12 cellular contexts compared by ENCODE assay signal in genomic region chr1:108814343-108815125, GRCh38. TPM values are rescaled to one million over a fixed set of nuclear protein-coding genes. Genes with fewer than 3 reads are reported as not detected.
DNase-seq lines count a peak whose midpoint lies in the region; ATAC-seq, FAIRE-seq and TF ChIP-seq lines count a peak whose summit lies in the region.
"Had no signal": no experiment of that assay in that cellular context is flagged by ENCODE, and none has a peak within 500 bp of the region (broad histone marks: within the 10 kb centered on the region; RNA-seq: fewer than 3 reads in every experiment).

No MANE protein-coding gene starts in this region.

- intact Hi-C loops in CD4-positive, alpha-beta T cell (cut with DNase I, micrococcal nuclease) = no loop called here
- intact Hi-C loops in kidney (cut with DNase I) = no loop called here

- peaks cover 46% of the 10 kb centered on the region for H3K4me1 Mint-ChIP-seq in osteocyte (ENCODE audit: unreplicated experiment)
- H3K4me1 Mint-ChIP-seq in CD4-positive, alpha-beta T cell (ENCODE audit: low read depth) = no peaks in the 10 kb centered on the region

- no peak for ATAC-seq in CD4-positive, alpha-beta T cell (ENCODE audit: poor library complexity)

- no peaks in the 10 kb centered on the region for H3K9me3 Mint-ChIP-seq in osteocyte (ENCODE audit: unreplicated experiment)
- H3K9me3 Mint-ChIP-seq in CD4-positive, alpha-beta T cell = no peaks in the 10 kb centered on the region

- DNase-seq in AG08395 (ENCODE audit: low spot score) = peak; percentile 28
- peak; percentile 21 for DNase-seq in NCI-H82 treated with DMSO at 0.1 percent for 48 hours (lab: John Stamatoyannopoulos, UW; ENCODE audit: unreplicated experiment)
- peak; percentile 79 for DNase-seq in fibroblast of pulmonary artery (ENCODE audit: low read depth)
- no peak for DNase-seq in osteocyte (ENCODE audit: extremely low spot score, unreplicated experiment)
- no peak for DNase-seq in NCI-H774 (lab: John Stamatoyannopoulos, UW)
- DNase-seq in H7 = no peak
- DNase-seq in CD4-positive, alpha-beta T cell = no peak
- no peak for DNase-seq in kidney
- DNase-seq: NCI-H2171 had no signal

- H3K36me3 Mint-ChIP-seq in osteocyte (ENCODE audit: unreplicated experiment) = peaks cover 13% of the 10 kb centered on the region
- peaks cover 21% of the 10 kb centered on the region for H3K36me3 Mint-ChIP-seq in CD4-positive, alpha-beta T cell (ENCODE audit: low read depth)

- no peak for FAIRE-seq in kidney (lab: Jason Lieb, UNC)
- FAIRE-seq: keratinocyte had no signal

- H3K4me3 Mint-ChIP-seq in osteocyte (ENCODE audit: unreplicated experiment) = no peak overlapping the region
- H3K4me3 Mint-ChIP-seq in CD4-positive, alpha-beta T cell = no peak overlapping the region

- CTCF ChIA-PET in CD4-positive, alpha-beta T cell (lab: Charles Lee) = no interaction called here

- peak overlapping the region; percentile 100 for H3K27ac Mint-ChIP-seq in osteocyte (ENCODE audit: unreplicated experiment)
- no peak overlapping the region for H3K27ac Mint-ChIP-seq in CD4-positive, alpha-beta T cell

- H3K9ac ChIP-seq in kidney (ENCODE audit: low read length in 2 of 2) = no peak overlapping the region
- H3K9ac ChIP-seq: BLaER1 treated with 17β-estradiol and CSF1 and Interleukin-3, amounts not matched to agents 10 nM and 100 nM had no signal

- POLR2A ChIA-PET in CD4-positive, alpha-beta T cell (lab: Charles Lee) = no interaction called here

- H3K27me3 Mint-ChIP-seq in osteocyte (ENCODE audit: unreplicated experiment) = no peaks in the 10 kb centered on the region
- no peaks in the 10 kb centered on the region for H3K27me3 Mint-ChIP-seq in CD4-positive, alpha-beta T cell

- no peak overlapping the region for H3K27ac ChIP-seq in CD4-positive, alpha-beta T cell (ENCODE audit: low read depth, low read length)
- H3K27ac ChIP-seq in kidney (ENCODE audit: low read depth in 2 of 2, low read length in 2 of 2) = no peak overlapping the region
- H3K27ac ChIP-seq: BLaER1 treated with 17β-estradiol and CSF1 and Interleukin-3, amounts not matched to agents 10 nM and 100 nM; HL-60 had no signal

- no peak overlapping the region for H3K4me3 ChIP-seq in fibroblast of pulmonary artery (replicated peaks; ENCODE audit: low read depth, low read length)
- H3K4me3 ChIP-seq in H7 (ENCODE audit: insufficient read depth, low read depth, low read length) = no peak overlapping the region
- H3K4me3 ChIP-seq in kidney (ENCODE audit: low read length in 2 of 2) = no peak overlapping the region
- H3K4me3 ChIP-seq: BLaER1 treated with 17β-estradiol and CSF1 and Interleukin-3, amounts not matched to agents 10 nM and 100 nM had no signal

- H3K27me3 ChIP-seq in H7 (ENCODE audit: control insufficient read depth, insufficient read depth, low read length) = no peaks in the 10 kb centered on the region
- no peaks in the 10 kb centered on the region for H3K27me3 ChIP-seq in CD4-positive, alpha-beta T cell (ENCODE audit: control insufficient read depth, insufficient read depth, low read length)
- H3K27me3 ChIP-seq: BLaER1 treated with 17β-estradiol and CSF1 and Interleukin-3, amounts not matched to agents 10 nM and 100 nM had no signal

- H3K9me3 ChIP-seq in CD4-positive, alpha-beta T cell (ENCODE audit: control insufficient read depth, low read length) = no peaks in the 10 kb centered on the region
- no peaks in the 10 kb centered on the region for H3K9me3 ChIP-seq in kidney (ENCODE audit: control insufficient read depth in 1 of 2, low read length in 2 of 2)
- H3K9me3 ChIP-seq: BLaER1 treated with 17β-estradiol and CSF1 and Interleukin-3, amounts not matched to agents 10 nM and 100 nM had no signal

- TF ChIP-seq CTCF in fibroblast of pulmonary artery (IDR thresholded peaks at IDR 0.05; ENCODE audit: low read length, missing control alignments) (no peak), osteocyte (IDR thresholded peaks at IDR 0.05) (no peak), kidney (IDR thresholded peaks at IDR 0.05; ENCODE audit: borderline replicate concordance, extremely low read depth, insufficient read depth) (no peak)
- no peak for TF ChIP-seq CTCF in CD4-positive, alpha-beta T cell (IDR thresholded peaks at IDR 0.05)

- peaks cover 0 to 5% of the 10 kb centered on the region in 2 donors for H3K4me1 ChIP-seq in kidney (ENCODE audit: control insufficient read depth in 1 of 2, insufficient read depth in 1 of 2, low read depth in 1 of 2, low read length in 2 of 2)

- H3K36me3 ChIP-seq in H7 (replicated peaks; ENCODE audit: control insufficient read depth, insufficient read depth, low read length) (no peaks in the 10 kb centered on the region), kidney (ENCODE audit: control insufficient read depth in 1 of 2, insufficient read depth in 2 of 2, low read length in 2 of 2) (peaks cover 0 to 7% of the 10 kb centered on the region in 2 donors)

RNA-seq across cellular contexts. Expression of gene AKNAD1, which starts 42.4 kb away (rescaled TPM):
- 0.70 and 1.1 TPM in 2 replicates for total RNA-seq in osteocyte
- total RNA-seq in H7 (2014; rRNA removed; shearing (Covaris generic)) = not detected in 2 replicates
- total RNA-seq in CD4-positive, alpha-beta T cell = not detected
- total RNA-seq in kidney = not detected
- not detected for polyA plus RNA-seq in kidney (ENCODE audit: insufficient read depth, low read depth, low replicate concordance)

Comparison
In these comparisons a context has a peak if more than half of its experiments do, and no peak if none do; other contexts are left out.
1. DNase-seq: peak in AG08395 (single experiment), NCI-H82 treated with DMSO at 0.1 percent for 48 hours (single experiment) and fibroblast of pulmonary artery (single experiment); none in osteocyte (single experiment), NCI-H774 (single experiment), H7 (single experiment), CD4-positive, alpha-beta T cell (0 of 10) and kidney (single experiment).